ENCODE assay signal across 1 cellular context in genomic region chr5:15645376-15645775, GRCh38.
TF ChIP-seq lines count a peak whose summit lies in the region.

No MANE protein-coding gene starts in this region.

TF ChIP-seq in SK-N-SH treated with all-trans-retinoic acid at 6 μM for 48 hours, 23 proteins besides CTCF, POLR2A, EP300 and RAD21 (continued from another document):
- TF ChIP-seq POU6F1 (CRISPR knock-in tag; IDR thresholded peaks at IDR 0.05; ENCODE audit: borderline replicate concordance, low read depth) (no peak), BACH2 (CRISPR knock-in tag; IDR thresholded peaks at IDR 0.05; ENCODE audit: borderline replicate concordance) (no peak), OSR1 (CRISPR knock-in tag; IDR thresholded peaks at IDR 0.05) (no peak), ZFP3 (CRISPR knock-in tag; IDR thresholded peaks at IDR 0.05) (no peak), ZNF565 (CRISPR knock-in tag; conservative IDR thresholded peaks at IDR 0.05; ENCODE audit: low read depth) (no peak), ZC3H10 (CRISPR knock-in tag; IDR thresholded peaks at IDR 0.05) (no peak), PPARA (CRISPR knock-in tag; IDR thresholded peaks at IDR 0.05; ENCODE audit: borderline replicate concordance) (no peak)
